In genomic region chr3:178536271-178537079, GRCh38 we compare ENCODE assay signal across 9 cellular contexts.
DNase-seq lines count a peak whose midpoint lies in the region; TF ChIP-seq lines count a peak whose summit lies in the region.
"Had no signal": no experiment of that assay in that cellular context is flagged by ENCODE, and none has a peak within 500 bp of the region (broad histone marks: within the 10 kb centered on the region; RNA-seq: fewer than 3 reads in every experiment).

Gene KCNMB2, plus strand, starts transcription at chr3:178536436.

- peak within 1 kb of the TSS; percentile 80 for H3K27ac ChIP-seq in VCaP
- H3K27ac ChIP-seq: 22Rv1 had no signal

- peak; percentile 67 for DNase-seq in NCI-H510A treated with DMSO at 0.1 percent for 48 hours (lab: John Stamatoyannopoulos, UW)
- no peak for DNase-seq in NCI-H510A (lab: John Stamatoyannopoulos, UW)
- DNase-seq in inferior parietal cortex (ENCODE audit: extremely low spot score) = peak; percentile 30
- peak; percentile 58 for DNase-seq in superior temporal gyrus (ENCODE audit: extremely low spot score)
- no peak for DNase-seq in CD1c-positive myeloid dendritic cell (ENCODE audit: extremely low spot score)
- no peak for DNase-seq in T1000 (lab: John Stamatoyannopoulos, UW)
- DNase-seq in SKM-1 treated with dmso at 0.1 percent for 144 hours (lab: John Stamatoyannopoulos, UW; ENCODE audit: unreplicated experiment) = no peak

- TF ChIP-seq CTCF in VCaP (conservative IDR thresholded peaks at IDR 0.05) = no peak

Comparison
In these comparisons a context has a peak if more than half of its experiments do, and no peak if none do; other contexts are left out.
1. DNase-seq: peak in NCI-H510A treated with DMSO at 0.1 percent for 48 hours (single experiment), inferior parietal cortex (single experiment) and superior temporal gyrus (single experiment); none in NCI-H510A (single experiment), CD1c-positive myeloid dendritic cell (single experiment), T1000 (single experiment) and SKM-1 treated with dmso at 0.1 percent for 144 hours (single experiment).